Comparison of ENCODE assay signal across 17 cellular contexts in genomic region chr2:26670931-26671460, GRCh38. TPM values are rescaled to one million over a fixed set of nuclear protein-coding genes. Genes with fewer than 3 reads are reported as not detected.
DNase-seq lines count a peak whose midpoint lies in the region; ATAC-seq and TF ChIP-seq lines count a peak whose summit lies in the region.
"Had no signal": no experiment of that assay in that cellular context is flagged by ENCODE, and none has a peak within 500 bp of the region (broad histone marks: within the 10 kb centered on the region; RNA-seq: fewer than 3 reads in every experiment).

No MANE protein-coding gene starts in this region.

- WGBS in sigmoid colon, 2 donors = 54 to 80% methylated on average over 5 of the region's 5 CpGs

- TF ChIP-seq CTCF in VCaP (conservative IDR thresholded peaks at IDR 0.05) (no peak), sigmoid colon (IDR thresholded peaks at IDR 0.05) (no peak)

- no peak for TF ChIP-seq RAD21 in Ishikawa (IDR thresholded peaks at IDR 0.05; ENCODE audit: low read depth)

- no peak for ATAC-seq in HG03520 (IDR thresholded peaks at IDR 0.05; ENCODE audit: unreplicated experiment)
- ATAC-seq: Panc1 had no signal

- no peaks in the 10 kb centered on the region for H3K9me3 ChIP-seq in iPS-15b (ENCODE audit: control insufficient read depth, insufficient read depth, low read length)
- H3K9me3 ChIP-seq in sigmoid colon = peaks cover 0 to under 1% (median 0%) of the 10 kb centered on the region in 4 donors

- H3K4me1 ChIP-seq in iPS-15b (ENCODE audit: control insufficient read depth, insufficient read depth, low read length) (no peaks in the 10 kb centered on the region), sigmoid colon (peaks cover 0 to 8% (median 0%) of the 10 kb centered on the region in 4 donors)

- DNase-seq in sigmoid colon = peak; percentile 55
- no peak for DNase-seq in stimulated activated CD4-positive, alpha-beta T cell treated with anti-CD3 and anti-CD28 coated beads, Interleukin-12 subunit alpha, Interleukin-12 subunit beta, amount 100 ng/mL, for 4 hours
- no peak for DNase-seq in SHP77 (lab: John Stamatoyannopoulos, UW)
- DNase-seq: C1 segment of cervical spinal cord, DND-41, NCI-H1092 treated with DMSO at 0.1 percent for 48 hours, NCI-H146, NCI-H2029 treated with DMSO at 0.1 percent for 48 hours, NCI-H2171, NCI-H526 had no signal

- no peak for TF ChIP-seq EP300 in Ishikawa (IDR thresholded peaks at IDR 0.05; ENCODE audit: borderline replicate concordance)
- no peak for TF ChIP-seq EP300 in sigmoid colon (IDR thresholded peaks at IDR 0.05)

- no peaks in the 10 kb centered on the region for H3K27me3 ChIP-seq in iPS-15b (ENCODE audit: control insufficient read depth, insufficient read depth, low read length)
- no peaks in the 10 kb centered on the region for H3K27me3 ChIP-seq in sigmoid colon

- H3K9ac ChIP-seq in iPS-15b (ENCODE audit: low read depth, low read length) = peak overlapping the region; percentile 24

- H3K4me3 ChIP-seq in iPS-15b (ENCODE audit: low read depth, low read length) = no peak overlapping the region
- no peak overlapping the region for H3K4me3 ChIP-seq in sigmoid colon

- H3K27ac ChIP-seq in VCaP (peak overlapping the region; percentile 68), sigmoid colon (no peak overlapping the region)

- intact Hi-C loops in sigmoid colon (cut with DNase I) = no loop called here

- no peak for TF ChIP-seq POLR2A in sigmoid colon (IDR thresholded peaks at IDR 0.05)

- no peaks in the 10 kb centered on the region for H3K36me3 ChIP-seq in iPS-15b (ENCODE audit: control insufficient read depth, insufficient read depth, low read length)
- H3K36me3 ChIP-seq in sigmoid colon = no peaks in the 10 kb centered on the region

TF ChIP-seq in Ishikawa, 13 proteins besides CTCF, POLR2A, EP300 and RAD21:
- no peak for TF ChIP-seq FOXM1 (IDR thresholded peaks at IDR 0.05; ENCODE audit: borderline replicate concordance, low read depth)
- TF ChIP-seq, protein P1, sequence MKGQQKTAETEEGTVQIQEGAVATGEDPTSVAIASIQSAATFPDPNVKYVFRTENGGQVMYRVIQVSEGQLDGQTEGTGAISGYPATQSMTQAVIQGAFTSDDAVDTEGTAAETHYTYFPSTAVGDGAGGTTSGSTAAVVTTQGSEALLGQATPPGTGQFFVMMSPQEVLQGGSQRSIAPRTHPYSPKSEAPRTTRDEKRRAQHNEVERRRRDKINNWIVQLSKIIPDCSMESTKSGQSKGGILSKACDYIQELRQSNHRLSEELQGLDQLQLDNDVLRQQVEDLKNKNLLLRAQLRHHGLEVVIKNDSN (IDR thresholded peaks at IDR 0.05) = peak; percentile 26; the same call in 1 of the 2 replicates
TF ChIP-seq in Ishikawa: peak in this region for 1.

RNA-seq across cellular contexts. Expression of gene KCNK3, which starts 21.5 kb away (rescaled TPM):
- total RNA-seq in sigmoid colon = 10 to 100 TPM in 1 of 4 donors, 1 to 10 TPM in 3; 2.9 to 12.2 (median 6.1) TPM
- polyA plus RNA-seq in sigmoid colon = 1 to 10 TPM in 1 of 3 donors, under 1 TPM in 2; under 0.01 to 2.3 (median 0.23) TPM
- total RNA-seq: G401, LHCN-M2 had no signal

RNA-seq across cellular contexts. Expression of gene CIB4, which starts 29.8 kb away (rescaled TPM):
- not detected for total RNA-seq in sigmoid colon
- not detected for polyA plus RNA-seq in sigmoid colon
- total RNA-seq: G401, LHCN-M2 had no signal
